16 cellular contexts compared by ENCODE assay signal in the genomic region with DNA sequence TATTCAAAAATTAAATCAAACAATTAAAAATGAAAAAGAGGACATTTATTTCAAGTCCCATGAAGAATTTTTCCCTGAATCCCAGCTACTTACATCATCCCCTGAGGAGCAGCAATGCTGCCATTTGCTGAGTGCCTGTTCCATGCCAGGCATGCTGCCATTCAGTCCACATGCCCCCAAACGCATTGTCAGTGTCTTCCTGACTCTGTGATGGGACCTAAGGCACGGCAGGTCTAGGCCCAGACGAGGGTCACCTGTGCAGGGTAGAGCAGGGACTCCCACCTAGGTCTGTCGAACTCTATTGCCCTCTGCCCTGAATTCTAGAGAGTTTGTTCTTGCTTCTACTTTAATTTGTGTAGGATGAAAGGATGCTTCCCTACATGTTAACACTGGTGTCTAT. TPM values are rescaled to one million over a fixed set of nuclear protein-coding genes. Genes with fewer than 3 reads are reported as not detected.
DNase-seq lines count a peak whose midpoint lies in the region; ATAC-seq, FAIRE-seq and TF ChIP-seq lines count a peak whose summit lies in the region.
"Had no signal": no experiment of that assay in that cellular context is flagged by ENCODE, and none has a peak within 500 bp of the region (broad histone marks: within the 10 kb centered on the region; RNA-seq: fewer than 3 reads in every experiment).

No MANE protein-coding gene starts in this region.

- H3K27me3 Mint-ChIP-seq in CD4-positive, CD25-positive, alpha-beta regulatory T cell = no peaks in the 10 kb centered on the region

- H3K4me1 Mint-ChIP-seq in CD4-positive, CD25-positive, alpha-beta regulatory T cell = peaks cover 32 to 99% (median 72%) of the 10 kb centered on the region in 4 donors
- H3K4me1 Mint-ChIP-seq: mesothelial cell of epicardium had no signal

- no peak for TF ChIP-seq POLR2A in GM12892 (IDR thresholded peaks at IDR 0.05; ENCODE audit: low read depth, low read length)
- TF ChIP-seq POLR2A in erythroblast (IDR thresholded peaks at IDR 0.05; ENCODE audit: low read length) = no peak

- H3K27ac ChIP-seq in CD4-positive, CD25-positive, alpha-beta regulatory T cell (ENCODE audit: insufficient read depth, low read length, poor library complexity, severe bottlenecking) = peak overlapping the region; percentile 74
- H3K27ac ChIP-seq: C4-2B, parathyroid adenoma had no signal

- peak overlapping the region; percentile 81 to 96 (median 84) for H3K27ac Mint-ChIP-seq in CD4-positive, CD25-positive, alpha-beta regulatory T cell
- H3K27ac Mint-ChIP-seq: mesothelial cell of epicardium had no signal

- H3K36me3 ChIP-seq in CD4-positive, CD25-positive, alpha-beta regulatory T cell (ENCODE audit: control insufficient read depth, insufficient read depth, low read length) = peaks cover 17% of the 10 kb centered on the region
- H3K36me3 ChIP-seq in mucosa of descending colon (ENCODE audit: low read depth) = no peaks in the 10 kb centered on the region
- H3K36me3 ChIP-seq: esophagus squamous epithelium, stomach had no signal

- peak; percentile 79 for FAIRE-seq in GM12892 (lab: Jason Lieb, UNC)
- FAIRE-seq: colon, keratinocyte, small intestine had no signal

- intact Hi-C loops in mucosa of descending colon (cut with DNase I, micrococcal nuclease) = no loop called here

- no peaks in the 10 kb centered on the region for H3K9me3 ChIP-seq in CD4-positive, CD25-positive, alpha-beta regulatory T cell (ENCODE audit: control insufficient read depth in 2 of 2, low read length in 2 of 2)
- no peaks in the 10 kb centered on the region for H3K9me3 ChIP-seq in mucosa of descending colon
- H3K9me3 ChIP-seq: esophagus squamous epithelium, stomach had no signal

- no peaks in the 10 kb centered on the region for H3K27me3 ChIP-seq in CD4-positive, CD25-positive, alpha-beta regulatory T cell (ENCODE audit: control insufficient read depth, insufficient read depth, low read length)
- H3K27me3 ChIP-seq: esophagus squamous epithelium, stomach had no signal

- ATAC-seq in CD4-positive, CD25-positive, alpha-beta regulatory T cell (ENCODE audit: low read depth in 2 of 2) = no peak
- ATAC-seq in mucosa of descending colon (no peak), left lobe of liver (no peak)

- H3K4me3 ChIP-seq in CD4-positive, CD25-positive, alpha-beta regulatory T cell (ENCODE audit: low read depth, low read length) = peak overlapping the region; percentile 53
- H3K4me3 ChIP-seq in mucosa of descending colon = no peak overlapping the region
- H3K4me3 ChIP-seq: esophagus squamous epithelium, stomach had no signal

- no peak for TF ChIP-seq CTCF in mucosa of descending colon (IDR thresholded peaks at IDR 0.05)

- H3K36me3 Mint-ChIP-seq in CD4-positive, CD25-positive, alpha-beta regulatory T cell = peaks cover 11% of the 10 kb centered on the region
- H3K36me3 Mint-ChIP-seq: mesothelial cell of epicardium had no signal

- peak overlapping the region in 3 of 4 donors; percentile 9 to 84 (median 52) for H3K4me3 Mint-ChIP-seq in CD4-positive, CD25-positive, alpha-beta regulatory T cell
- H3K4me3 Mint-ChIP-seq: mesothelial cell of epicardium had no signal

- H3K9me3 Mint-ChIP-seq in CD4-positive, CD25-positive, alpha-beta regulatory T cell = peaks cover 0 to 3% (median 0%) of the 10 kb centered on the region in 7 donors

- no peak for DNase-seq in CD4-positive, CD25-positive, alpha-beta regulatory T cell
- no peak for DNase-seq in GM12892 (ENCODE audit: insufficient read length)
- peak; percentile 7 for DNase-seq in activated CD8-positive, alpha-beta memory T cell treated with anti-CD3 and anti-CD28 coated beads, Interleukin-2, amount 50 U/mL, for 4 hours
- DNase-seq in mucosa of descending colon = peak in 2 of 3 donors; percentile 4 to 14
- DNase-seq in erythroblast (lab: John Stamatoyannopoulos, UW) = no peak
- no peak for DNase-seq in left lobe of liver (ENCODE audit: low spot score)
- no peak for DNase-seq in D341Med (ENCODE audit: low spot score)
- DNase-seq: esophagus squamous epithelium, KG1, small intestine, stomach had no signal

- H3K4me1 ChIP-seq in CD4-positive, CD25-positive, alpha-beta regulatory T cell (ENCODE audit: control insufficient read depth, insufficient read depth, low read length, poor library complexity, severe bottlenecking) = peaks cover 77% of the 10 kb centered on the region
- H3K4me1 ChIP-seq in mucosa of descending colon (ENCODE audit: low read depth) = no peaks in the 10 kb centered on the region
- H3K4me1 ChIP-seq: parathyroid adenoma had no signal

RNA-seq across cellular contexts. Expression of gene PSTPIP1, which starts 7.0 kb away (rescaled TPM):
- 169 TPM for total RNA-seq in CD4-positive, CD25-positive, alpha-beta regulatory T cell
- 10 to 100 TPM; 41.3 to 69.2 (median 45.7) TPM for polyA plus RNA-seq in CD4-positive, CD25-positive, alpha-beta regulatory T cell
- polyA plus RNA-seq in GM12892 (2012; ENCODE audit: missing spikeins) = 6.4 TPM
- total RNA-seq in mucosa of descending colon (1 to 10 TPM; 4.4 to 8.2 (median 6.3) TPM), left lobe of liver (1.5 TPM)
- total RNA-seq: mesothelial cell of epicardium had no signal

Comparison
In these comparisons a context has a peak if more than half of its experiments do, and no peak if none do; other contexts are left out.
1. DNase-seq: peak in activated CD8-positive, alpha-beta memory T cell treated with anti-CD3 and anti-CD28 coated beads, Interleukin-2, amount 50 U/mL, for 4 hours (single experiment) and mucosa of descending colon (2 of 3); none in CD4-positive, CD25-positive, alpha-beta regulatory T cell (0 of 3), GM12892 (single experiment), erythroblast (0 of 2), left lobe of liver (single experiment) and D341Med (single experiment).
2. RNA of gene PSTPIP1, which starts 7.0 kb away (total RNA-seq): 169 TPM in CD4-positive, CD25-positive, alpha-beta regulatory T cell (single experiment); 4.4 to 8.2 TPM in mucosa of descending colon and 1.5 TPM in left lobe of liver (single experiment); every median in the first group is over 10 times any median in the second.